31 cellular contexts compared by ENCODE assay signal in genomic region chr7:73671317-73671651, GRCh38. TPM values are rescaled to one million over a fixed set of nuclear protein-coding genes. Genes with fewer than 3 reads are reported as not detected.
"Had no signal": no experiment of that assay in that cellular context is flagged by ENCODE, and none has a peak within 500 bp of the region (broad histone marks: within the 10 kb centered on the region; RNA-seq: fewer than 3 reads in every experiment).

No MANE protein-coding gene starts in this region.

- H3K4me3 ChIP-seq: hepatocyte, lower lobe of right lung, neural progenitor cell, pancreas, prostate gland, skin epidermis, suprapubic skin, thoracic aorta, tibial artery, upper lobe of right lung had no signal

- H3K27ac ChIP-seq: hepatocyte, lower lobe of right lung, neural progenitor cell, pancreas, prostate gland, skin epidermis, suprapubic skin, thoracic aorta, tibial artery, upper lobe of right lung had no signal

- FAIRE-seq: keratinocyte, pancreas, urothelium cell line had no signal

- ATAC-seq: left cardiac atrium, left lobe of liver, lower lobe of right lung, natural killer cell, pancreas, right cardiac atrium, sciatic nerve, upper lobe of right lung had no signal

- H3K4me1 ChIP-seq: pancreas had no signal

- H3K9me3 ChIP-seq: lower lobe of right lung, pancreas, prostate gland, suprapubic skin, thoracic aorta, tibial artery, upper lobe of right lung had no signal

- H3K4me3 Mint-ChIP-seq: mesothelial cell of epicardium; naive B cell; natural killer cell; nephron progenitor cell; stimulated activated naive CD8-positive, alpha-beta T cell treated with anti-CD3 and anti-CD28 coated beads, Interleukin-15, Interleukin-2, amounts not matched to agents 100 ng/mL and 50 ng/mL, for 24 hours had no signal

- H3K4me2 ChIP-seq: hepatocyte, neural progenitor cell had no signal

- H3K36me3 Mint-ChIP-seq: naive B cell, natural killer cell had no signal

- H3K27me3 ChIP-seq: hepatocyte, neural progenitor cell, pancreas, suprapubic skin, upper lobe of right lung had no signal

- H3K36me3 ChIP-seq: lower lobe of right lung, neural progenitor cell, pancreas, prostate gland, suprapubic skin, thoracic aorta, tibial artery, upper lobe of right lung had no signal

- H3K9me3 Mint-ChIP-seq: mesothelial cell of epicardium; naive B cell; natural killer cell; nephron progenitor cell; neural progenitor cell; stimulated activated naive CD8-positive, alpha-beta T cell treated with anti-CD3 and anti-CD28 coated beads, Interleukin-15, Interleukin-2, amounts not matched to agents 100 ng/mL and 50 ng/mL, for 24 hours had no signal

- H3K27ac Mint-ChIP-seq: mesothelial cell of epicardium; natural killer cell; nephron progenitor cell; neural progenitor cell; stimulated activated naive CD8-positive, alpha-beta T cell treated with anti-CD3 and anti-CD28 coated beads, Interleukin-15, Interleukin-2, amounts not matched to agents 100 ng/mL and 50 ng/mL, for 24 hours had no signal

- H2AFZ ChIP-seq: hepatocyte, neural progenitor cell had no signal

- H3K9ac ChIP-seq: neural progenitor cell had no signal

- DNase-seq: kidney glomerular epithelial cell; left cardiac atrium; lower lobe of right lung; mammary epithelial cell; mesenchymal stem cell; naive B cell; natural killer cell; nephron progenitor cell; retina; stimulated activated CD4-positive, alpha-beta T cell treated with anti-CD3 and anti-CD28 coated beads, Interleukin-12 subunit alpha, Interleukin-12 subunit beta, amount 100 ng/mL, for 4 hours; stimulated activated CD4-positive, alpha-beta T cell treated with anti-CD3 and anti-CD28 coated beads, Interleukin-15, amount 100 ng/mL, for 24 hours; stimulated activated CD4-positive, alpha-beta T cell treated with anti-CD3 and anti-CD28 coated beads, Interleukin-2, amount 100 ng/mL, for 24 hours; stimulated activated CD4-positive, alpha-beta T cell treated with anti-CD3 and anti-CD28 coated beads, Interleukin-4, amount 100 ng/mL, for 1 hour; stimulated activated naive CD4-positive, alpha-beta T cell; tibial artery; trophoblast cell; upper lobe of right lung had no signal

RNA-seq across cellular contexts. Expression of gene MLXIPL, which starts 47.0 kb away (rescaled TPM):
- total RNA-seq: natural killer cell had no signal
